Comparison of ENCODE assay signal across 8 cellular contexts in the genomic region with DNA sequence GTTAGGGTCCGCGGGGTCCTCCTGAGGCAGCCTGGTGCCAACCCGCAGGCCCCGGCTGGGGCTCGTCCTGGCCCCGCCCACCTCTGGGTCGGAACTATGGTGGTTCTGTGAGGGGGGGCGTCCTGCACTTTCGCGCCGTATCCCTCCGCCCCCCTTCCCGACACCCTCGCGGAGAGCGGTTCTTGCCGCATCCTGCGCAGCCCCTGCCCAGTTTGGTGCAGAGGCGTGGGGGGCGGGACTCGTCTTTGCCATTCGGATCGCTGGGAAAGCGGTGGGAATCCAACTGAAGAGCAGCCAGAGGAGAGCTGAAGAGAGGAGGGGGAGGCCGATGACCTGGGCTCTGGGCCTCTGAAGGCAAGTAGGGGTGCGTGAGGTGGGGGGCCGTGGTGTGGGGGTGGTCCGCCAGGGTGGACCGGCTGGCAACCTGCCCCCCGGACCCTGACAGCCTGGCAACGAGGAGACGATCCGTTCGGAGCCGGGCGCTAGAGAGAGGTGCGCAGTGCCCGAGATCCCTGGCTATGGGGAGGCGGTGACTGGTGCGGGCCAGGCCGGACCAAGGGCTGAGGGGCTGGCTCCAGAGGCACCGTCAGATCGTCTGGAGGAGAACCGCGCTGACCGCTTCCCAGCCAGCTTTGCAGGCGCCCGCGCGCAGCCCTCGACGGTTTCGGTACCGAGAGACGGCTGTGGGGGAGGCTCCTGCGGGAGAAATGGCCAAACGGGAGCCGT. TPM values are rescaled to one million over a fixed set of nuclear protein-coding genes. Genes with fewer than 3 reads are reported as not detected.
A peak's percentile ranks its signal among the peaks of the same experiment; 100 is the strongest.
DNase-seq lines count a peak whose midpoint lies in the region; ATAC-seq and TF ChIP-seq lines count a peak whose summit lies in the region.

A gene with protein sequence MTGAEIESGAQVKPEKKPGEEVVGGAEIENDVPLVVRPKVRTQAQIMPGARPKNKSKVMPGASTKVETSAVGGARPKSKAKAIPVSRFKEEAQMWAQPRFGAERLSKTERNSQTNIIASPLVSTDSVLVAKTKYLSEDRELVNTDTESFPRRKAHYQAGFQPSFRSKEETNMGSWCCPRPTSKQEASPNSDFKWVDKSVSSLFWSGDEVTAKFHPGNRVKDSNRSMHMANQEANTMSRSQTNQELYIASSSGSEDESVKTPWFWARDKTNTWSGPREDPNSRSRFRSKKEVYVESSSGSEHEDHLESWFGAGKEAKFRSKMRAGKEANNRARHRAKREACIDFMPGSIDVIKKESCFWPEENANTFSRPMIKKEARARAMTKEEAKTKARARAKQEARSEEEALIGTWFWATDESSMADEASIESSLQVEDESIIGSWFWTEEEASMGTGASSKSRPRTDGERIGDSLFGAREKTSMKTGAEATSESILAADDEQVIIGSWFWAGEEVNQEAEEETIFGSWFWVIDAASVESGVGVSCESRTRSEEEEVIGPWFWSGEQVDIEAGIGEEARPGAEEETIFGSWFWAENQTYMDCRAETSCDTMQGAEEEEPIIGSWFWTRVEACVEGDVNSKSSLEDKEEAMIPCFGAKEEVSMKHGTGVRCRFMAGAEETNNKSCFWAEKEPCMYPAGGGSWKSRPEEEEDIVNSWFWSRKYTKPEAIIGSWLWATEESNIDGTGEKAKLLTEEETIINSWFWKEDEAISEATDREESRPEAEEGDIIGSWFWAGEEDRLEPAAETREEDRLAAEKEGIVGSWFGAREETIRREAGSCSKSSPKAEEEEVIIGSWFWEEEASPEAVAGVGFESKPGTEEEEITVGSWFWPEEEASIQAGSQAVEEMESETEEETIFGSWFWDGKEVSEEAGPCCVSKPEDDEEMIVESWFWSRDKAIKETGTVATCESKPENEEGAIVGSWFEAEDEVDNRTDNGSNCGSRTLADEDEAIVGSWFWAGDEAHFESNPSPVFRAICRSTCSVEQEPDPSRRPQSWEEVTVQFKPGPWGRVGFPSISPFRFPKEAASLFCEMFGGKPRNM (N-terminal part only) (plus strand): TSS at position 242 of the 726 bp plus-strand sequence. CDS start 2,431 bp downstream, outside the sequence.

- H3K27ac ChIP-seq in MM.1S (ENCODE audit: low read length) (no peak within 1 kb of the TSS), esophagus (ENCODE audit: low read depth in 2 of 2, low read length in 1 of 2) (peak within 1 kb of the TSS; percentile 21 to 33), mucosa of rectum (ENCODE audit: low read depth in 2 of 2, low read length in 2 of 2) (peak within 1 kb of the TSS; percentile 18 to 19)

- H3K36me3 Mint-ChIP-seq in stimulated activated naive CD8-positive, alpha-beta T cell treated with anti-CD3 and anti-CD28 coated beads, Interleukin-15, Interleukin-2, amounts not matched to agents 100 ng/mL and 50 ng/mL, for 24 hours (ENCODE audit: low read depth), result peaks cover 4% of the 10 kb centered on the region

- no peaks in the 10 kb centered on the region for H4K20me1 ChIP-seq in MM.1S (ENCODE audit: insufficient read depth, low read length)

- DNase-seq in ELF-1 (ENCODE audit: low read depth, low spot score), result peak; percentile 77
- no peak for DNase-seq in MM.1S
- DNase-seq in activated T-cell treated with anti-CD3 and anti-CD28 coated beads for 4 hours, result peak; percentile 40

- H3K27ac Mint-ChIP-seq in stimulated activated naive CD8-positive, alpha-beta T cell treated with anti-CD3 and anti-CD28 coated beads, Interleukin-15, Interleukin-2, amounts not matched to agents 100 ng/mL and 50 ng/mL, for 24 hours, result peak within 1 kb of the TSS; percentile 77

- peak within 1 kb of the TSS; percentile 66 for H3K4me2 ChIP-seq in MM.1S (ENCODE audit: low read depth, low read length)

- H3K4me1 Mint-ChIP-seq in stimulated activated naive CD8-positive, alpha-beta T cell treated with anti-CD3 and anti-CD28 coated beads, Interleukin-15, Interleukin-2, amounts not matched to agents 100 ng/mL and 50 ng/mL, for 24 hours (ENCODE audit: low read depth), result peaks cover 13% of the 10 kb centered on the region

- H3K27me3 Mint-ChIP-seq in stimulated activated naive CD8-positive, alpha-beta T cell treated with anti-CD3 and anti-CD28 coated beads, Interleukin-15, Interleukin-2, amounts not matched to agents 100 ng/mL and 50 ng/mL, for 24 hours, result no peaks in the 10 kb centered on the region

- no peak for TF ChIP-seq CTCF in MM.1S (IDR thresholded peaks at IDR 0.05; ENCODE audit: low read length)

- no peaks in the 10 kb centered on the region for H3K9me3 Mint-ChIP-seq in stimulated activated naive CD8-positive, alpha-beta T cell treated with anti-CD3 and anti-CD28 coated beads, Interleukin-15, Interleukin-2, amounts not matched to agents 100 ng/mL and 50 ng/mL, for 24 hours

- ATAC-seq in GM18873 (IDR thresholded peaks at IDR 0.05; ENCODE audit: low FRiP score, unreplicated experiment) (no peak), HG03039 (IDR thresholded peaks at IDR 0.05; ENCODE audit: unreplicated experiment) (no peak)

- no peaks in the 10 kb centered on the region for H3K36me3 ChIP-seq in MM.1S (replicated peaks; ENCODE audit: insufficient read depth, low read length)
- H3K36me3 ChIP-seq in esophagus (ENCODE audit: control insufficient read depth in 2 of 2, insufficient read depth in 2 of 2, low read length in 1 of 2), result no peaks in the 10 kb centered on the region
- no peaks in the 10 kb centered on the region for H3K36me3 ChIP-seq in mucosa of rectum (ENCODE audit: control insufficient read depth in 2 of 2, insufficient read depth in 2 of 2, low read length in 2 of 2)

- no peaks in the 10 kb centered on the region for H3F3A ChIP-seq in MM.1S (ENCODE audit: insufficient read depth, low read length)

- H3K9me3 ChIP-seq in MM.1S (replicated peaks; ENCODE audit: insufficient read depth, low read length), result no peaks in the 10 kb centered on the region
- no peaks in the 10 kb centered on the region for H3K9me3 ChIP-seq in esophagus (ENCODE audit: control insufficient read depth in 2 of 2, insufficient read depth in 1 of 2, low read depth in 1 of 2, low read length in 1 of 2)
- H3K9me3 ChIP-seq in mucosa of rectum (ENCODE audit: control insufficient read depth in 2 of 2, low read length in 2 of 2), result no peaks in the 10 kb centered on the region

- H3K4me3 ChIP-seq in MM.1S (ENCODE audit: low read length) (peak within 1 kb of the TSS; percentile 46), esophagus (ENCODE audit: low read depth in 1 of 2, low read length in 2 of 2) (peak within 1 kb of the TSS; percentile 49 to 57), mucosa of rectum (ENCODE audit: low read length in 2 of 2) (peak within 1 kb of the TSS; percentile 52 to 69)

- no peak within 1 kb of the TSS for H3K9ac ChIP-seq in MM.1S (ENCODE audit: low read length)
- H3K9ac ChIP-seq in mucosa of rectum (ENCODE audit: low read depth in 1 of 2, low read length in 2 of 2), result peak within 1 kb of the TSS; percentile 34 to 53

- H3K27me3 ChIP-seq in MM.1S (replicated peaks; ENCODE audit: insufficient read depth, low read length) (no peaks in the 10 kb centered on the region), esophagus (ENCODE audit: control insufficient read depth in 1 of 2, insufficient read depth in 2 of 2, low read length in 2 of 2) (no peaks in the 10 kb centered on the region), mucosa of rectum (ENCODE audit: control insufficient read depth in 2 of 2, insufficient read depth in 2 of 2, low read length in 2 of 2) (no peaks in the 10 kb centered on the region)

- 0 out of 2 replicates have a peak within 1 kb of the TSS, but pooled peaks have one; percentile 35 for H2AFZ ChIP-seq in MM.1S (ENCODE audit: low read length)

- 1 to 35% methylated on average over 23 to 58 of the region's 58 CpGs for WGBS in esophagus, 2 donors

- no peaks in the 10 kb centered on the region for H3K79me2 ChIP-seq in MM.1S (ENCODE audit: low read length)

- H3K4me3 Mint-ChIP-seq in stimulated activated naive CD8-positive, alpha-beta T cell treated with anti-CD3 and anti-CD28 coated beads, Interleukin-15, Interleukin-2, amounts not matched to agents 100 ng/mL and 50 ng/mL, for 24 hours, result peak within 1 kb of the TSS; percentile 87

- no peaks in the 10 kb centered on the region for H3K9me2 ChIP-seq in MM.1S (replicated peaks; ENCODE audit: insufficient read depth, low read length)

- H3K4me1 ChIP-seq in MM.1S (ENCODE audit: low read length), result no peaks in the 10 kb centered on the region
- H3K4me1 ChIP-seq in esophagus (ENCODE audit: control insufficient read depth in 2 of 2, insufficient read depth in 2 of 2, low read length in 1 of 2), result peaks cover 2% of the 10 kb centered on the region in 2 donors
- no peaks in the 10 kb centered on the region for H3K4me1 ChIP-seq in mucosa of rectum (ENCODE audit: control insufficient read depth in 2 of 2, insufficient read depth in 2 of 2, low read length in 2 of 2)

RNA-seq across cellular contexts. Expression of the gene that starts here (rescaled TPM):
- polyA plus RNA-seq in esophagus, result 1 to 10 TPM; 1.7 to 2.4 TPM
